Comparison of ENCODE assay signal across 22 cellular contexts in the genomic region with DNA sequence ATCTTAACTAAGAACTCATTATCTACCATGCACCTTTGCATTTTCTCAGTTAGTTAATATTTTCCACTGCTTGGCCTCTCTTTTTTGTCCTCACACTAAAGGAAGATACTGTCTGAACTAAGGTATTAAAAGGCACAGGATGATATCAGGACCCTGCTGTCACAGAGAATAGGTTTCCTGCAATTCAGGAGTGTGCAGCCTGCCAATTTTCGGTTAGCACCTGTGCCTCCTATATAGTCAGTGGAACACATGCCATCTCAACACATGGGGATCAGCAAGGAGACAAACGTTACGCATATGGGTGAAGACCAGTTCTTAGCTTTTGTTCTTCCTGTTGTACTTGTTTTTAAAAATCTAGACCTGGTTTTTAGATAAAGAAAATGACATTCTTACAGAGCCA.
DNase-seq lines count a peak whose midpoint lies in the region; ATAC-seq, FAIRE-seq and TF ChIP-seq lines count a peak whose summit lies in the region.
"Had no signal": no experiment of that assay in that cellular context is flagged by ENCODE, and none has a peak within 500 bp of the region (broad histone marks: within the 10 kb centered on the region; RNA-seq: fewer than 3 reads in every experiment).

No MANE protein-coding gene starts in this region.

- H3K4me1 ChIP-seq in pancreas (peaks cover 0 to 16% (median 0%) of the 10 kb centered on the region in 3 donors), small intestine (ENCODE audit: control insufficient read depth in 2 of 2, insufficient read depth in 1 of 2, low read depth in 1 of 2, low read length in 1 of 2) (no peaks in the 10 kb centered on the region)
- H3K4me1 ChIP-seq: A549 had no signal

- no peak for TF ChIP-seq CTCF in pancreas (IDR thresholded peaks at IDR 0.05)

- no peaks in the 10 kb centered on the region for H3K9me3 ChIP-seq in pancreas
- no peaks in the 10 kb centered on the region for H3K9me3 ChIP-seq in small intestine (ENCODE audit: control insufficient read depth, low read depth)
- H3K9me3 ChIP-seq: A549 had no signal

- no peak overlapping the region for H3K4me3 ChIP-seq in pancreas
- no peak overlapping the region for H3K4me3 ChIP-seq in small intestine (ENCODE audit: low read depth in 1 of 2, low read length in 2 of 2)
- H3K4me3 ChIP-seq: A549 had no signal

- DNase-seq in NCI-H146 (lab: John Stamatoyannopoulos, UW) (peak; percentile 7), NCI-H146 treated with DMSO at 0.1 percent for 48 hours (lab: John Stamatoyannopoulos, UW; ENCODE audit: unreplicated experiment) (no peak), NCI-H2171 (lab: John Stamatoyannopoulos, UW) (peak; percentile 16), NCI-H69 (lab: John Stamatoyannopoulos, UW) (peak; percentile 88), pancreas (peak in 1 of 6 donors; percentile 17), DMS53 (lab: John Stamatoyannopoulos, UW) (no peak), small intestine (no peak)
- DNase-seq: AML-193; CD4-positive, alpha-beta T cell; DND-41; EL; GOT3; H7; HFFc6 had no signal

- H3K36me3 ChIP-seq in pancreas, result no peaks in the 10 kb centered on the region
- H3K36me3 ChIP-seq in small intestine (ENCODE audit: control insufficient read depth in 2 of 2, insufficient read depth in 2 of 2, low read length in 2 of 2), result no peaks in the 10 kb centered on the region

- FAIRE-seq in pancreas (lab: Jason Lieb, UNC), result no peak
- FAIRE-seq in small intestine (lab: Jason Lieb, UNC), result no peak
- FAIRE-seq: A549, G401.6, GM12891, HepG2 had no signal

- no peak overlapping the region for H3K27ac ChIP-seq in pancreas
- H3K27ac ChIP-seq in small intestine (ENCODE audit: low read depth in 1 of 2, low read length in 1 of 2), result no peak overlapping the region
- H3K27ac ChIP-seq: 22Rv1, A549, C4-2B had no signal

- ATAC-seq in pancreas (peak; percentile 51 to 74 (median 66)), GM19328 (IDR thresholded peaks at IDR 0.05; ENCODE audit: unreplicated experiment) (no peak)
- ATAC-seq: A549, HCT116, HepG2 had no signal

- WGBS in pancreas, 2 donors, result 36 to 60% methylated on average over 3 of the region's 3 CpGs
- WGBS in small intestine, 3 donors, result 66 to 83% (median 82%) methylated on average over 3 of the region's 3 CpGs

- intact Hi-C loops in pancreas (cut with DNase I), result no loop called here

- H3K27me3 ChIP-seq in pancreas (no peaks in the 10 kb centered on the region), small intestine (ENCODE audit: control insufficient read depth in 2 of 2, insufficient read depth in 2 of 2, low read length in 2 of 2) (no peaks in the 10 kb centered on the region)

Comparison
In these comparisons a context has a peak if more than half of its experiments do, and no peak if none do; other contexts are left out.
1. DNase-seq: peak in NCI-H146 (single experiment), NCI-H2171 (single experiment) and NCI-H69 (single experiment); none in NCI-H146 treated with DMSO at 0.1 percent for 48 hours (single experiment), DMS53 (single experiment) and small intestine (single experiment).